Comparison of ENCODE assay signal across 24 cellular contexts in genomic region chr19:35751839-35752745, GRCh38. TPM values are rescaled to one million over a fixed set of nuclear protein-coding genes. Genes with fewer than 3 reads are reported as not detected.
DNase-seq lines count a peak whose midpoint lies in the region; ATAC-seq and TF ChIP-seq lines count a peak whose summit lies in the region.
"Had no signal": no experiment of that assay in that cellular context is flagged by ENCODE, and none has a peak within 500 bp of the region (broad histone marks: within the 10 kb centered on the region; RNA-seq: fewer than 3 reads in every experiment).

No MANE protein-coding gene starts in this region.

- H3K4me1 ChIP-seq in right atrium auricular region (peaks cover 0 to 44% of the 10 kb centered on the region in 2 donors), DND-41 (ENCODE audit: insufficient read depth, low read length) (peaks cover 32% of the 10 kb centered on the region), tibial artery (peaks cover 4 to 51% (median 40%) of the 10 kb centered on the region in 4 donors)
- peaks cover 22% of the 10 kb centered on the region for H3K4me1 ChIP-seq in CD8-positive, alpha-beta memory T cell (ENCODE audit: insufficient read depth, low read length)

- H3K4me3 ChIP-seq in right atrium auricular region (no peak overlapping the region), DND-41 (ENCODE audit: low read depth in 1 of 2, low read length in 2 of 2) (no peak overlapping the region), tibial artery (no peak overlapping the region)
- no peak overlapping the region for H3K4me3 ChIP-seq in CD8-positive, alpha-beta memory T cell (ENCODE audit: low read length)
- H3K4me3 ChIP-seq: A549, BLaER1, MG63, SJCRH30 had no signal

- TF ChIP-seq CTCF in right atrium auricular region (IDR thresholded peaks at IDR 0.05) (no peak), DND-41 (IDR thresholded peaks at IDR 0.05; ENCODE audit: borderline replicate concordance, extremely low read depth, low read length, poor library complexity, severe bottlenecking) (no peak), tibial artery (IDR thresholded peaks at IDR 0.05) (no peak)

- H3K4me1 Mint-ChIP-seq in CD8-positive, alpha-beta memory T cell: peaks cover 26 to 41% (median 28%) of the 10 kb centered on the region in 3 donors

- peaks cover 0 to 3% of the 10 kb centered on the region in 2 donors for H3K27me3 Mint-ChIP-seq in CD8-positive, alpha-beta memory T cell

- H3K4me2 ChIP-seq in DND-41 (ENCODE audit: insufficient read depth, low read length): no peak overlapping the region
- H3K4me2 ChIP-seq: A549, BLaER1 had no signal

- peak overlapping the region in 1 of 7 donors; percentile 30 for H3K4me3 Mint-ChIP-seq in CD8-positive, alpha-beta memory T cell
- H3K4me3 Mint-ChIP-seq: HFFc6 had no signal

- H3K79me2 ChIP-seq in DND-41 (ENCODE audit: insufficient read depth, low read length): peaks cover 16% of the 10 kb centered on the region

- H3K36me3 ChIP-seq in right atrium auricular region: peaks cover 28% of the 10 kb centered on the region
- peaks cover 24% of the 10 kb centered on the region for H3K36me3 ChIP-seq in DND-41 (ENCODE audit: insufficient read depth, low read length)
- H3K36me3 ChIP-seq in tibial artery: peaks cover 11 to 31% (median 29%) of the 10 kb centered on the region in 3 donors
- H3K36me3 ChIP-seq in CD8-positive, alpha-beta memory T cell (ENCODE audit: insufficient read depth, low read length): peaks cover 7% of the 10 kb centered on the region

- intact Hi-C loops in Right ventricle myocardium inferior (cut with DNase I) (no loop called here), tibial artery (cut with DNase I; ENCODE audit: low total_unique reads) (no loop called here)

- no peak overlapping the region for H3K27ac ChIP-seq in right atrium auricular region
- H3K27ac ChIP-seq in DND-41 (ENCODE audit: low read length): no peak overlapping the region
- H3K27ac ChIP-seq in tibial artery: peak overlapping the region; percentile 13 to 100
- no peak overlapping the region for H3K27ac ChIP-seq in CD8-positive, alpha-beta memory T cell (ENCODE audit: low read depth, low read length)
- H3K27ac ChIP-seq: A549, BLaER1, HL-60, SJCRH30 had no signal

- H3K27ac Mint-ChIP-seq in CD8-positive, alpha-beta memory T cell: no peak overlapping the region
- H3K27ac Mint-ChIP-seq: HFFc6 had no signal

- POLR2A ChIA-PET in CD8-positive, alpha-beta memory T cell (lab: Charles Lee): interaction anchor here (0.6 to 1.0 kb wide), 2 partner anchors 11 to 75 kb away, joined by 3 to 4 read pairs; no protein-coding TSS in a partner anchor

- H3K27me3 ChIP-seq in right atrium auricular region (no peaks in the 10 kb centered on the region), DND-41 (ENCODE audit: insufficient read depth, low read length, poor library complexity) (no peaks in the 10 kb centered on the region), tibial artery (no peaks in the 10 kb centered on the region)
- no peaks in the 10 kb centered on the region for H3K27me3 ChIP-seq in CD8-positive, alpha-beta memory T cell (ENCODE audit: insufficient read depth, low read length, poor library complexity, severe bottlenecking)
- H3K27me3 ChIP-seq: BLaER1, MG63, SJCRH30 had no signal

- peak; percentile 69 for DNase-seq in Right ventricle myocardium inferior (ENCODE audit: missing footprints)
- DNase-seq in right atrium auricular region (ENCODE audit: low spot score): no peak
- DNase-seq in DND-41: no peak
- peak; percentile 70 for DNase-seq in left lobe of liver (ENCODE audit: low spot score)
- no peak for DNase-seq in tibial artery
- no peak for DNase-seq in CD8-positive, alpha-beta memory T cell
- no peak for DNase-seq in NCI-H1930 (lab: John Stamatoyannopoulos, UW)
- DNase-seq: DMS79, HFFc6, Kasumi-1, MG63, NCI-H1048, NCI-H1436, NCI-H2029, NCI-H345, NCI-H524 treated with DMSO at 0.1 percent for 48 hours, PC-3, RPMI8226, SJCRH30 had no signal

- H2AFZ ChIP-seq in DND-41 (ENCODE audit: low read depth, low read length): no peak overlapping the region

- no peaks in the 10 kb centered on the region for H3K9me3 Mint-ChIP-seq in CD8-positive, alpha-beta memory T cell
- H3K9me3 Mint-ChIP-seq: HFFc6 had no signal

- H4K20me1 ChIP-seq in DND-41 (ENCODE audit: insufficient read depth, low read length): 0 out of 2 replicates have a peak, but pooled peaks cover 3% of the 10 kb centered on the region
- H4K20me1 ChIP-seq: BLaER1 had no signal

- no peak for ATAC-seq in Right ventricle myocardium inferior
- ATAC-seq in DND-41 (ENCODE audit: insufficient read depth, low read depth): no peak
- ATAC-seq in left lobe of liver: peak; percentile 28
- no peak for ATAC-seq in HG03432 (IDR thresholded peaks at IDR 0.05; ENCODE audit: unreplicated experiment)
- ATAC-seq: A549, PC-3 had no signal

- peaks cover 3 to 40% (median 9%) of the 10 kb centered on the region in 3 donors for H3K36me3 Mint-ChIP-seq in CD8-positive, alpha-beta memory T cell

- 0 out of 2 replicates have a peak overlapping the region, but pooled peaks have one; percentile 8 for H3K9ac ChIP-seq in DND-41 (ENCODE audit: low read depth, low read length)
- H3K9ac ChIP-seq: BLaER1 had no signal

- CTCF ChIA-PET in CD8-positive, alpha-beta memory T cell (lab: Charles Lee): no interaction called here

- H3K9me3 ChIP-seq in right atrium auricular region (no peaks in the 10 kb centered on the region), DND-41 (ENCODE audit: insufficient read depth, low read length, severe bottlenecking) (no peaks in the 10 kb centered on the region), tibial artery (no peaks in the 10 kb centered on the region)
- H3K9me3 ChIP-seq in CD8-positive, alpha-beta memory T cell (ENCODE audit: low read length): no peaks in the 10 kb centered on the region
- H3K9me3 ChIP-seq: A549, BLaER1, MG63, SJCRH30 had no signal

RNA-seq across cellular contexts. Expression of gene LIN37, which starts 3.7 kb away (rescaled TPM):
- total RNA-seq in Right ventricle myocardium inferior (8.2 TPM), right atrium auricular region (10 to 100 TPM in 1 of 2 donors, 1 to 10 TPM in 1; 8.9 to 13.6 TPM), left lobe of liver (4.7 TPM)
- total RNA-seq in CD8-positive, alpha-beta memory T cell: 10 to 100 TPM in 1 of 2 experiments, 1 to 10 TPM in 1; 8.8 to 10.5 TPM
- polyA plus RNA-seq in CD8-positive, alpha-beta memory T cell: 12.7 TPM

RNA-seq across cellular contexts. Expression of gene HSPB6, which starts 4.7 kb away (rescaled TPM):
- total RNA-seq in Right ventricle myocardium inferior (662 TPM), right atrium auricular region (100 to 1,000 TPM in 1 of 2 donors, 10 to 100 TPM in 1; 98.4 to 104 TPM), left lobe of liver (7.0 TPM)
- not detected for total RNA-seq in CD8-positive, alpha-beta memory T cell
- polyA plus RNA-seq in CD8-positive, alpha-beta memory T cell: not detected
- total RNA-seq: HT1080, PC-3, SJCRH30 had no signal

RNA-seq across cellular contexts. Expression of gene PROSER3, which starts 5.9 kb away (rescaled TPM):
- total RNA-seq in Right ventricle myocardium inferior (5.1 TPM), right atrium auricular region (1 to 10 TPM; 7.2 TPM), left lobe of liver (4.5 TPM)
- total RNA-seq in CD8-positive, alpha-beta memory T cell: 10 to 100 TPM; 35.2 to 40.5 TPM
- polyA plus RNA-seq in CD8-positive, alpha-beta memory T cell: 8.3 TPM

RNA-seq across cellular contexts. Expression of gene PSENEN, which starts 6.6 kb away (rescaled TPM):
- total RNA-seq in Right ventricle myocardium inferior (44.7 TPM), right atrium auricular region (10 to 100 TPM; 26.1 to 35.0 TPM), left lobe of liver (31.7 TPM)
- total RNA-seq in CD8-positive, alpha-beta memory T cell: 10 to 100 TPM; 50.8 to 57.8 TPM
- 101 TPM for polyA plus RNA-seq in CD8-positive, alpha-beta memory T cell

RNA-seq across cellular contexts. Expression of gene U2AF1L4, which starts 6.9 kb away (rescaled TPM):
- total RNA-seq in Right ventricle myocardium inferior (19.5 TPM), right atrium auricular region (10 to 100 TPM; 19.9 to 33.1 TPM), left lobe of liver (15.1 TPM)
- total RNA-seq in CD8-positive, alpha-beta memory T cell: 10 to 100 TPM; 29.0 to 32.2 TPM
- 37.5 TPM for polyA plus RNA-seq in CD8-positive, alpha-beta memory T cell

Comparison
In these comparisons a context has a peak if more than half of its experiments do, and no peak if none do; other contexts are left out.
1. DNase-seq: peak in Right ventricle myocardium inferior (single experiment) and left lobe of liver (single experiment); none in right atrium auricular region (single experiment), DND-41 (single experiment), tibial artery (0 of 2), CD8-positive, alpha-beta memory T cell (0 of 5) and NCI-H1930 (0 of 2).
2. H3K27ac ChIP-seq: peak in tibial artery (2 of 2); none in right atrium auricular region (0 of 2), DND-41 (single experiment) and CD8-positive, alpha-beta memory T cell (single experiment).
3. RNA of gene HSPB6, which starts 4.7 kb away (total RNA-seq): 662 TPM in Right ventricle myocardium inferior (single experiment) and 98.4 to 104 TPM in right atrium auricular region; 7.0 TPM in left lobe of liver (single experiment) and not detected in CD8-positive, alpha-beta memory T cell; every median in the first group is over 10 times any median in the second.